In genomic region chr3:190323241-190323617, GRCh38 we compare ENCODE assay signal across 1 cellular context.
TF ChIP-seq lines count a peak whose summit lies in the region.

No MANE protein-coding gene starts in this region.

TF ChIP-seq in GM23338, 12 proteins besides CTCF, POLR2A, EP300 and RAD21 (continued from another document):
- TF ChIP-seq ZNF462 (CRISPR knock-in tag; IDR thresholded peaks at IDR 0.05) (no peak), ETS1 (IDR thresholded peaks at IDR 0.05) (no peak), JUNB (IDR thresholded peaks at IDR 0.05; ENCODE audit: unreplicated experiment) (no peak), POLR2AphosphoS5 (IDR thresholded peaks at IDR 0.05; ENCODE audit: low read depth) (no peak), EZH2phosphoT487 (IDR thresholded peaks at IDR 0.05; ENCODE audit: unreplicated experiment) (no peak), NANOG (IDR thresholded peaks at IDR 0.05; ENCODE audit: borderline replicate concordance) (no peak), EZH2 (IDR thresholded peaks at IDR 0.05; ENCODE audit: low read depth, unreplicated experiment) (no peak), CREB1 (CRISPR knock-in tag; IDR thresholded peaks at IDR 0.05; ENCODE audit: low read depth) (no peak)
